1 cellular context compared by ENCODE assay signal in genomic region chr1:100230760-100231159, GRCh38.
TF ChIP-seq lines count a peak whose summit lies in the region.

No MANE protein-coding gene starts in this region.

TF ChIP-seq in GM23338, 12 proteins besides CTCF, POLR2A, EP300 and RAD21 (continued from another document):
- TF ChIP-seq ZNF462 (CRISPR knock-in tag; IDR thresholded peaks at IDR 0.05), result no peak
- no peak for TF ChIP-seq REST (IDR thresholded peaks at IDR 0.05; ENCODE audit: unreplicated experiment)
- no peak for TF ChIP-seq ETS1 (IDR thresholded peaks at IDR 0.05)
